1 cellular context compared by ENCODE assay signal in genomic region chr3:10170915-10171478, GRCh38.
TF ChIP-seq lines count a peak whose summit lies in the region.

No MANE protein-coding gene starts in this region.

TF ChIP-seq in HepG2, 621 proteins besides CTCF, POLR2A, EP300 and RAD21:
- TF ChIP-seq MYPOP (CRISPR knock-in tag; IDR thresholded peaks at IDR 0.05), result no peak
- TF ChIP-seq ZNF768 (CRISPR knock-in tag; IDR thresholded peaks at IDR 0.05), result peak; percentile 93
TF ChIP-seq in HepG2: peak in this region for 1.
